Comparison of ENCODE assay signal across 9 cellular contexts in genomic region chr13:33194820-33195692, GRCh38.
A peak's percentile ranks its signal among the peaks of the same experiment; 100 is the strongest.
DNase-seq lines count a peak whose midpoint lies in the region; ATAC-seq and TF ChIP-seq lines count a peak whose summit lies in the region.
"Had no signal": no experiment of that assay in that cellular context is flagged by ENCODE, and none has a peak within 500 bp of the region (broad histone marks: within the 10 kb centered on the region; RNA-seq: fewer than 3 reads in every experiment).

No MANE protein-coding gene starts in this region.

- ATAC-seq in GM19397 (IDR thresholded peaks at IDR 0.05; ENCODE audit: unreplicated experiment) (peak; percentile 80), HG03354 (IDR thresholded peaks at IDR 0.05; ENCODE audit: poor library complexity, severe bottlenecking, unreplicated experiment) (peak; percentile 92)

- in situ Hi-C loops in G401 (cut with HindIII; ENCODE audit: low sequenced_read_pairs) = no loop called here

- DNase-seq in AG09309 (ENCODE audit: low read depth) (peak; percentile 89), brain pericyte (ENCODE audit: low read depth, low spot score) (peak; percentile 92), non-pigmented ciliary epithelial cell (ENCODE audit: low read depth) (peak; percentile 89), NOMO-1 treated with dmso at 0.1 percent for 144 hours (lab: John Stamatoyannopoulos, UW; ENCODE audit: unreplicated experiment) (no peak), NCI-H1436 treated with DMSO at 0.1 percent for 48 hours (lab: John Stamatoyannopoulos, UW) (no peak), G401 (ENCODE audit: low spot score) (no peak)

- no peak for TF ChIP-seq CTCF in AG09309 (IDR thresholded peaks at IDR 0.05; ENCODE audit: control insufficient read depth, insufficient read depth, low read depth, low read length, missing control alignments)

- H3K4me3 ChIP-seq in AG09309 (ENCODE audit: control insufficient read depth, low read depth, low read length) = no peak overlapping the region
- H3K4me3 ChIP-seq: cardiac muscle cell had no signal

Comparison
In these comparisons a context has a peak if more than half of its experiments do, and no peak if none do; other contexts are left out.
1. DNase-seq: peak in AG09309 (single experiment), brain pericyte (single experiment) and non-pigmented ciliary epithelial cell (single experiment); none in NOMO-1 treated with dmso at 0.1 percent for 144 hours (single experiment), NCI-H1436 treated with DMSO at 0.1 percent for 48 hours (single experiment) and G401 (single experiment).